ENCODE assay signal across 8 cellular contexts in the genomic region with DNA sequence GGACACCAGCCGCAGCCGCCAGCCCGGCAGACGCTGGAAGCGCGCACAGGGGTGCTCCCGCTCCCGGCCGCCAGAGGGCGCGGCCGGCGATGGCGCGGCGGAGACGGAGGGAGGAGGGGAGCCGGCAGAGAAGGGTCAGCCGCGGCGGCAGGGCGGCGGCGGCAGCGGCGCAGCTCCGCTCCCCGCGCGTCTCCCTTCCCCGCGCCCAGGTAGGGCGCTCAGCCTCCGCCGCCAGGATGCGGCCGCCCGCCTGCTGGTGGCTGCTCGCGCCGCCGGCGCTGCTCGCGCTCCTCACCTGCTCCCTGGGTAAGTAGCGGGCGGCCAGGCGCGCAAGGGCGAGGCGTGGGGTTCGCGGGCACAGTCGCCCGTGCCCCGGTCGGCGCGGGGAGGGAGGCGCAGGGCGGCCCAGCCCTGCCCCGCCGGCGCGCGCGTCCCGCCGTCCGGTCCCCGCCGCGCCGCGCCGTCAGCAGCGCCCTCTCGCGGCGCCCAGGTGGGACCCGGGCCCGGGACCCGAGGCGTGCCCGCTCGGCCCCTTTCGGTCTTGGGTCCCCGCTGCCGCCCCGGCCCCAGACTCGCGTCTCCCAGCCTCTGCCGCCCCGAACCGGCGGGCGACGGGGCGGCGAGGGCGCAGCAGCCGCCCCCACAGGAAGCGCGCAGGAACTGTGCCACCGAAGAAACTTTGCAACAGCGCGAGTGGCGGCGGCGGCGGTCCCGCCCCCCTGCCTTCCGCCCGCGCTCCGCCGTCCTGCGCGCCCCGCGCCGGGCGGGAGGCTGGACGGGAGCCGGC. TPM values are rescaled to one million over a fixed set of nuclear protein-coding genes. Genes with fewer than 3 reads are reported as not detected.
DNase-seq lines count a peak whose midpoint lies in the region; ATAC-seq and TF ChIP-seq lines count a peak whose summit lies in the region.

B3GLCT (plus strand) TSS at position 127 of the 787 bp plus-strand sequence; CDS start at position 237, 110 bp downstream.

- no peaks in the 10 kb centered on the region for H3K9me3 ChIP-seq in CD8-positive, alpha-beta T cell (ENCODE audit: low read length)
- H3K9me3 ChIP-seq in OCI-LY3 (ENCODE audit: insufficient read depth, low read length) (no peaks in the 10 kb centered on the region), mucosa of rectum (ENCODE audit: control insufficient read depth in 2 of 2, low read length in 2 of 2) (no peaks in the 10 kb centered on the region)

- no peaks in the 10 kb centered on the region for H3K36me3 Mint-ChIP-seq in CD8-positive, alpha-beta T cell

- H3K4me1 ChIP-seq in CD8-positive, alpha-beta T cell (ENCODE audit: insufficient read depth, low read length): peaks cover 18% of the 10 kb centered on the region
- H3K4me1 ChIP-seq in OCI-LY3 (ENCODE audit: low read length) (peaks cover 20% of the 10 kb centered on the region), mucosa of rectum (ENCODE audit: control insufficient read depth in 2 of 2, insufficient read depth in 2 of 2, low read length in 2 of 2) (peaks cover 4 to 10% of the 10 kb centered on the region in 2 donors)

- POLR2A ChIA-PET in CD8-positive, alpha-beta T cell (lab: Charles Lee): interaction anchor here (0.7 to 1.8 kb wide), 9 partner anchors 9 to 154 kb away, joined by 3 to 9 read pairs (median 4); partner anchors contain the start of gene HSPH1

- peak within 1 kb of the TSS; percentile 88 for H3K27ac ChIP-seq in CD8-positive, alpha-beta T cell (ENCODE audit: low read depth, low read length)
- H3K27ac ChIP-seq in OCI-LY3 (ENCODE audit: low read length) (peak within 1 kb of the TSS; percentile 79), mucosa of rectum (ENCODE audit: low read depth in 2 of 2, low read length in 2 of 2) (peak within 1 kb of the TSS; percentile 93)

- H3K9me3 Mint-ChIP-seq in CD8-positive, alpha-beta T cell: no peaks in the 10 kb centered on the region

- TF ChIP-seq CTCF in CD8-positive, alpha-beta T cell (IDR thresholded peaks at IDR 0.05): peak; percentile 94
- peak; percentile 69 for TF ChIP-seq CTCF in OCI-LY3 (IDR thresholded peaks at IDR 0.05; ENCODE audit: low read depth, low read length)

- CTCF ChIA-PET in CD8-positive, alpha-beta T cell (lab: Charles Lee): interaction anchor here (0.6 to 1.5 kb wide), 4 partner anchors 8 to 1756 kb away, joined by 3 to 6 read pairs (median 3); no protein-coding TSS in a partner anchor

- H3K27me3 Mint-ChIP-seq in CD8-positive, alpha-beta T cell (ENCODE audit: low read depth): no peaks in the 10 kb centered on the region

- peak within 1 kb of the TSS; percentile 92 for H3K27ac Mint-ChIP-seq in CD8-positive, alpha-beta T cell

- peak within 1 kb of the TSS; percentile 84 for H3K4me3 Mint-ChIP-seq in CD8-positive, alpha-beta T cell

- peak within 1 kb of the TSS; percentile 79 for H3K9ac ChIP-seq in OCI-LY3 (ENCODE audit: low read length)
- peak within 1 kb of the TSS; percentile 73 to 86 for H3K9ac ChIP-seq in mucosa of rectum (ENCODE audit: low read depth in 1 of 2, low read length in 2 of 2)

- H3K27me3 ChIP-seq in CD8-positive, alpha-beta T cell (ENCODE audit: insufficient read depth, low read length): no peaks in the 10 kb centered on the region
- H3K27me3 ChIP-seq in OCI-LY3 (ENCODE audit: low read depth, low read length) (peaks cover 12% of the 10 kb centered on the region), mucosa of rectum (ENCODE audit: control insufficient read depth in 2 of 2, insufficient read depth in 2 of 2, low read length in 2 of 2) (no peaks in the 10 kb centered on the region)

- H3K4me1 Mint-ChIP-seq in CD8-positive, alpha-beta T cell (ENCODE audit: low read depth): peaks cover 29% of the 10 kb centered on the region

- H4K20me1 ChIP-seq in OCI-LY3 (ENCODE audit: insufficient read depth, low read length): no peaks in the 10 kb centered on the region

- no peaks in the 10 kb centered on the region for H3K36me3 ChIP-seq in CD8-positive, alpha-beta T cell (ENCODE audit: insufficient read depth, low read length)
- no peaks in the 10 kb centered on the region for H3K36me3 ChIP-seq in OCI-LY3 (replicated peaks; ENCODE audit: low read depth, low read length)
- no peaks in the 10 kb centered on the region for H3K36me3 ChIP-seq in mucosa of rectum (ENCODE audit: control insufficient read depth in 2 of 2, insufficient read depth in 2 of 2, low read length in 2 of 2)

- H3K4me2 ChIP-seq in OCI-LY3 (ENCODE audit: low read length): peak within 1 kb of the TSS; percentile 90

- ATAC-seq in CD8-positive, alpha-beta T cell: peak; percentile 78
- ATAC-seq in GM19463 (IDR thresholded peaks at IDR 0.05; ENCODE audit: unreplicated experiment): peak; percentile 80

- H2AFZ ChIP-seq in OCI-LY3 (ENCODE audit: low read depth, low read length): peak within 1 kb of the TSS; percentile 98

- intact Hi-C loops in CD8-positive, alpha-beta T cell (cut with DNase I, micrococcal nuclease): loop anchor here (1.0 to 10.0 kb wide), 4 partner anchors 38 to 583 kb away; partner anchors contain the start of gene USPL1 (in 1 of the 2)

- H3K79me2 ChIP-seq in OCI-LY3 (ENCODE audit: low read length): no peaks in the 10 kb centered on the region

- TF ChIP-seq POLR2A in erythroblast (IDR thresholded peaks at IDR 0.05; ENCODE audit: low read length): peak; percentile 53

- H3K4me3 ChIP-seq in CD8-positive, alpha-beta T cell (ENCODE audit: low read depth, low read length): peak within 1 kb of the TSS; percentile 81
- peak within 1 kb of the TSS; percentile 86 for H3K4me3 ChIP-seq in OCI-LY3 (ENCODE audit: low read length)
- peak within 1 kb of the TSS; percentile 79 to 86 for H3K4me3 ChIP-seq in mucosa of rectum (ENCODE audit: low read length in 2 of 2)

- DNase-seq in CD8-positive, alpha-beta T cell: peak; percentile 71 to 89 (median 75)
- DNase-seq in HK-2 (ENCODE audit: unreplicated experiment): peak; percentile 78
- peak; percentile 87 for DNase-seq in activated T-cell treated with anti-CD3 and anti-CD28 coated beads, Interleukin-2, amount 50 U/mL, for 1 hour
- peak; percentile 84 to 93 for DNase-seq in erythroblast (lab: John Stamatoyannopoulos, UW)
- peak; percentile 31 to 57 for DNase-seq in stimulated activated CD8-positive, alpha-beta memory T cell treated with anti-CD3 and anti-CD28 coated beads, Interleukin-4, amount 100 ng/mL, for 4 hours (ENCODE audit: low read depth in 2 of 2, low spot score in 1 of 2)

RNA-seq across cellular contexts. Expression of gene B3GLCT, which starts in this region (rescaled TPM):
- 1 to 10 TPM; 5.0 TPM for total RNA-seq in CD8-positive, alpha-beta T cell

Comparison
In these comparisons a context has a peak if more than half of its experiments do, and no peak if none do; other contexts are left out.
1. Peak in every context shown above with its lines: DNase-seq, ATAC-seq, H3K4me3 ChIP-seq and H3K27ac ChIP-seq.